ENCODE assay signal across 8 cellular contexts in genomic region chr9:129415031-129415953, GRCh38.
DNase-seq lines count a peak whose midpoint lies in the region; ATAC-seq and TF ChIP-seq lines count a peak whose summit lies in the region.

No MANE protein-coding gene starts in this region.

- no peak overlapping the region for H3K4me3 ChIP-seq in CD4-positive, CD25-positive, alpha-beta regulatory T cell (ENCODE audit: low read depth, low read length)
- H3K4me3 ChIP-seq in Peyer's patch (no peak overlapping the region), left ventricle myocardium inferior (peak overlapping the region; percentile 74), prostate gland (no peak overlapping the region)

- H3K9me3 Mint-ChIP-seq in CD4-positive, CD25-positive, alpha-beta regulatory T cell: peaks cover 0 to 8% (median 0%) of the 10 kb centered on the region in 7 donors

- DNase-seq in CD4-positive, CD25-positive, alpha-beta regulatory T cell: no peak
- DNase-seq in Peyer's patch (no peak), left ventricle myocardium inferior (no peak), prostate gland (ENCODE audit: low spot score) (no peak), SHP77 treated with DMSO at 0.1 percent for 48 hours (lab: John Stamatoyannopoulos, UW) (no peak), NCI-H1048 (lab: John Stamatoyannopoulos, UW) (no peak)

- H3K9me3 ChIP-seq in CD4-positive, CD25-positive, alpha-beta regulatory T cell (ENCODE audit: control insufficient read depth in 2 of 2, low read length in 2 of 2): no peaks in the 10 kb centered on the region
- no peaks in the 10 kb centered on the region for H3K9me3 ChIP-seq in Peyer's patch
- no peaks in the 10 kb centered on the region for H3K9me3 ChIP-seq in left ventricle myocardium inferior (replicated peaks)
- H3K9me3 ChIP-seq in prostate gland: no peaks in the 10 kb centered on the region

- H3K4me1 Mint-ChIP-seq in CD4-positive, CD25-positive, alpha-beta regulatory T cell: peaks cover 0 to 29% (median 13%) of the 10 kb centered on the region in 4 donors

- peaks cover 9% of the 10 kb centered on the region for H3K27me3 Mint-ChIP-seq in CD4-positive, CD25-positive, alpha-beta regulatory T cell

- ATAC-seq in CD4-positive, CD25-positive, alpha-beta regulatory T cell (ENCODE audit: low read depth in 2 of 2): no peak
- no peak for ATAC-seq in HG03442 (IDR thresholded peaks at IDR 0.05; ENCODE audit: unreplicated experiment)
- ATAC-seq in HG03095 (IDR thresholded peaks at IDR 0.05; ENCODE audit: unreplicated experiment): no peak

- H3K27ac ChIP-seq in CD4-positive, CD25-positive, alpha-beta regulatory T cell (ENCODE audit: insufficient read depth, low read length, poor library complexity, severe bottlenecking): no peak overlapping the region
- H3K27ac ChIP-seq in Peyer's patch: peak overlapping the region in 3 of 4 donors; percentile 95 to 99 (median 96)
- peak overlapping the region; percentile 100 for H3K27ac ChIP-seq in left ventricle myocardium inferior (replicated peaks)
- H3K27ac ChIP-seq in prostate gland: peak overlapping the region; percentile 99

- H3K36me3 Mint-ChIP-seq in CD4-positive, CD25-positive, alpha-beta regulatory T cell: no peaks in the 10 kb centered on the region

- intact Hi-C loops in left ventricle myocardium inferior (cut with micrococcal nuclease): no loop called here
- intact Hi-C loops in prostate gland (cut with DNase I): loop anchor here (2.0 kb wide), 1 partner anchor 44 kb away; no protein-coding TSS in a partner anchor

- H3K27ac Mint-ChIP-seq in CD4-positive, CD25-positive, alpha-beta regulatory T cell: peak overlapping the region; percentile 38 to 96 (median 59)

- H3K27me3 ChIP-seq in CD4-positive, CD25-positive, alpha-beta regulatory T cell (ENCODE audit: control insufficient read depth, insufficient read depth, low read length): no peaks in the 10 kb centered on the region
- H3K27me3 ChIP-seq in Peyer's patch: no peaks in the 10 kb centered on the region
- no peaks in the 10 kb centered on the region for H3K27me3 ChIP-seq in left ventricle myocardium inferior (ENCODE audit: low read depth)
- H3K27me3 ChIP-seq in prostate gland (replicated peaks; ENCODE audit: insufficient read depth): no peaks in the 10 kb centered on the region

- no peak for TF ChIP-seq CTCF in Peyer's patch (IDR thresholded peaks at IDR 0.05)
- TF ChIP-seq CTCF in left ventricle myocardium inferior (IDR thresholded peaks at IDR 0.05; ENCODE audit: borderline replicate concordance): no peak
- TF ChIP-seq CTCF in prostate gland (IDR thresholded peaks at IDR 0.05): no peak

- peak overlapping the region in 3 of 4 donors; percentile 29 to 32 (median 32) for H3K4me3 Mint-ChIP-seq in CD4-positive, CD25-positive, alpha-beta regulatory T cell

- 75% methylated on average over 21 of the region's 21 CpGs for WGBS in prostate gland

- H3K4me1 ChIP-seq in CD4-positive, CD25-positive, alpha-beta regulatory T cell (ENCODE audit: control insufficient read depth, insufficient read depth, low read length, poor library complexity, severe bottlenecking): peaks cover 23% of the 10 kb centered on the region
- H3K4me1 ChIP-seq in Peyer's patch (peaks cover 7 to 34% (median 13%) of the 10 kb centered on the region in 4 donors), left ventricle myocardium inferior (peaks cover 38% of the 10 kb centered on the region), prostate gland (replicated peaks) (peaks cover 13% of the 10 kb centered on the region)

- H3K36me3 ChIP-seq in CD4-positive, CD25-positive, alpha-beta regulatory T cell (ENCODE audit: control insufficient read depth, insufficient read depth, low read length): no peaks in the 10 kb centered on the region
- H3K36me3 ChIP-seq in Peyer's patch (no peaks in the 10 kb centered on the region), left ventricle myocardium inferior (no peaks in the 10 kb centered on the region), prostate gland (no peaks in the 10 kb centered on the region)

- TF ChIP-seq POLR2A in Peyer's patch (IDR thresholded peaks at IDR 0.05): no peak
- no peak for TF ChIP-seq POLR2A in prostate gland (IDR thresholded peaks at IDR 0.05)
